ENCODE assay signal across 1 cellular context in genomic region chr16:8951447-8952280, GRCh38.
TF ChIP-seq lines count a peak whose summit lies in the region.

No MANE protein-coding gene starts in this region.

TF ChIP-seq in H1, 55 proteins besides CTCF, POLR2A, EP300 and RAD21:
- TF ChIP-seq SRF (IDR thresholded peaks at IDR 0.05; ENCODE audit: low read depth, low read length) (no peak), TCF12 (IDR thresholded peaks at IDR 0.05; ENCODE audit: low read depth, low read length) (no peak), YY1 (IDR thresholded peaks at IDR 0.05; ENCODE audit: low read depth, low read length) (no peak), CBX5 (IDR thresholded peaks at IDR 0.05; ENCODE audit: low read depth, low read length) (no peak), TBP (IDR thresholded peaks at IDR 0.05; ENCODE audit: low read depth, low read length) (no peak), GABPA (IDR thresholded peaks at IDR 0.05; ENCODE audit: borderline replicate concordance, insufficient read depth, low read length) (no peak), HDAC6 (IDR thresholded peaks at IDR 0.05; ENCODE audit: low read depth, low read length) (no peak), SAP30 (IDR thresholded peaks at IDR 0.05; ENCODE audit: insufficient read depth, insufficient replicate concordance, low read length) (no peak), ZNF274 (IDR thresholded peaks at IDR 0.05; ENCODE audit: borderline replicate concordance, extremely low read depth, low read length) (no peak), SIN3A (conservative IDR thresholded peaks at IDR 0.05 in 1 of 2, IDR thresholded peaks at IDR 0.05 in 1 of 2; ENCODE audit: low read depth in 1 of 2, low read length in 2 of 2) (no peak), NANOG (IDR thresholded peaks at IDR 0.05; ENCODE audit: insufficient read depth, low read depth, low read length, poor library complexity, severe bottlenecking) (no peak), CEBPB (IDR thresholded peaks at IDR 0.05; ENCODE audit: low read depth, low read length) (no peak), RNF2 (IDR thresholded peaks at IDR 0.05; ENCODE audit: borderline replicate concordance, low read depth, low read length, missing control alignments, poor library complexity, severe bottlenecking) (no peak), POU5F1 (IDR thresholded peaks at IDR 0.05; ENCODE audit: low read depth, low read length) (no peak), CREB1 (IDR thresholded peaks at IDR 0.05) (no peak), PHF8 (conservative IDR thresholded peaks at IDR 0.05; ENCODE audit: low read depth, low read length) (no peak), CTBP2 (IDR thresholded peaks at IDR 0.05; ENCODE audit: borderline replicate concordance, insufficient read depth, insufficient read length, low read length) (no peak)
